ENCODE assay signal across 8 cellular contexts in genomic region chr2:142131016-142131714, GRCh38. TPM values are rescaled to one million over a fixed set of nuclear protein-coding genes. Genes with fewer than 3 reads are reported as not detected.
DNase-seq lines count a peak whose midpoint lies in the region; ATAC-seq and TF ChIP-seq lines count a peak whose summit lies in the region.

Gene LRP1B (minus strand): TSS chr2:142131016. CDS start chr2:142130729, 287 bp downstream.

- H4K8ac ChIP-seq in trophoblast cell (ENCODE audit: low read depth, low read length): peak within 1 kb of the TSS; percentile 78

- H3K27me3 Mint-ChIP-seq in stimulated activated naive CD8-positive, alpha-beta T cell treated with anti-CD3 and anti-CD28 coated beads, Interleukin-15, Interleukin-2, amounts not matched to agents 100 ng/mL and 50 ng/mL, for 24 hours: peaks cover 47% of the 10 kb centered on the region
- H3K27me3 Mint-ChIP-seq in activated T-helper 1 cell treated with anti-CD3 and anti-CD28 coated beads, Interleukin-12 subunit alpha, Interleukin-12 subunit beta, Interleukin-2, Interleukin-4 antibody, amounts not matched to agents 30 ng/mL and 10 ng/mL and 1 ng/mL, durations not matched to agents 14 hours and 24 hours and 36 hours (ENCODE audit: insufficient read depth): peaks cover 42% of the 10 kb centered on the region

- H2AK5ac ChIP-seq in trophoblast cell (ENCODE audit: low read length): no peak within 1 kb of the TSS

- peaks cover 6% of the 10 kb centered on the region for H3K4me1 Mint-ChIP-seq in stimulated activated naive CD8-positive, alpha-beta T cell treated with anti-CD3 and anti-CD28 coated beads, Interleukin-15, Interleukin-2, amounts not matched to agents 100 ng/mL and 50 ng/mL, for 24 hours (ENCODE audit: low read depth)
- H3K4me1 Mint-ChIP-seq in activated T-helper 1 cell treated with anti-CD3 and anti-CD28 coated beads, Interleukin-12 subunit alpha, Interleukin-12 subunit beta, Interleukin-2, Interleukin-4 antibody, amounts not matched to agents 30 ng/mL and 10 ng/mL and 1 ng/mL, durations not matched to agents 14 hours and 24 hours and 36 hours (ENCODE audit: low read depth): peaks cover 19% of the 10 kb centered on the region

- peak within 1 kb of the TSS; percentile 83 for H2BK120ac ChIP-seq in trophoblast cell (ENCODE audit: insufficient read depth, low read length, poor library complexity)

- H3K9me3 Mint-ChIP-seq in stimulated activated naive CD8-positive, alpha-beta T cell treated with anti-CD3 and anti-CD28 coated beads, Interleukin-15, Interleukin-2, amounts not matched to agents 100 ng/mL and 50 ng/mL, for 24 hours: no peaks in the 10 kb centered on the region
- H3K9me3 Mint-ChIP-seq in activated T-helper 1 cell treated with anti-CD3 and anti-CD28 coated beads, Interleukin-12 subunit alpha, Interleukin-12 subunit beta, Interleukin-2, Interleukin-4 antibody, amounts not matched to agents 30 ng/mL and 10 ng/mL and 1 ng/mL, durations not matched to agents 14 hours and 24 hours and 36 hours: no peaks in the 10 kb centered on the region

- no peak for TF ChIP-seq CTCF in cardiac muscle cell (IDR thresholded peaks at IDR 0.05; ENCODE audit: low read depth, low read length)

- H3K79me2 ChIP-seq in trophoblast cell (ENCODE audit: control insufficient read depth, insufficient read depth, low read length, poor library complexity): peaks cover 9% of the 10 kb centered on the region

- H3K4me3 ChIP-seq in cardiac muscle cell: peak within 1 kb of the TSS; percentile 51
- H3K4me3 ChIP-seq in trophoblast cell (ENCODE audit: low read depth, low read length): peak within 1 kb of the TSS; percentile 76

- H2BK5ac ChIP-seq in trophoblast cell (ENCODE audit: low read depth, low read length, poor library complexity): peak within 1 kb of the TSS; percentile 78

- H3K4me1 ChIP-seq in cardiac muscle cell (ENCODE audit: low read depth): no peaks in the 10 kb centered on the region
- no peaks in the 10 kb centered on the region for H3K4me1 ChIP-seq in trophoblast cell (ENCODE audit: control insufficient read depth in 1 of 2, insufficient read depth in 2 of 2, low read length in 2 of 2)

- H3K36me3 ChIP-seq in cardiac muscle cell (no peaks in the 10 kb centered on the region), trophoblast cell (ENCODE audit: control insufficient read depth in 1 of 2, insufficient read depth in 2 of 2, low read length in 2 of 2) (no peaks in the 10 kb centered on the region)

- peak within 1 kb of the TSS; percentile 56 for H2BK12ac ChIP-seq in trophoblast cell (ENCODE audit: low read length)

- no peak within 1 kb of the TSS for H3K27ac ChIP-seq in cardiac muscle cell
- H3K27ac ChIP-seq in trophoblast cell (ENCODE audit: low read depth, low read length): peak within 1 kb of the TSS; percentile 72

- peak within 1 kb of the TSS; percentile 86 for H4K12ac ChIP-seq in trophoblast cell (ENCODE audit: low read depth, low read length)

- peak within 1 kb of the TSS; percentile 51 for H3K4me3 Mint-ChIP-seq in stimulated activated naive CD8-positive, alpha-beta T cell treated with anti-CD3 and anti-CD28 coated beads, Interleukin-15, Interleukin-2, amounts not matched to agents 100 ng/mL and 50 ng/mL, for 24 hours
- H3K4me3 Mint-ChIP-seq in activated T-helper 1 cell treated with anti-CD3 and anti-CD28 coated beads, Interleukin-12 subunit alpha, Interleukin-12 subunit beta, Interleukin-2, Interleukin-4 antibody, amounts not matched to agents 30 ng/mL and 10 ng/mL and 1 ng/mL, durations not matched to agents 14 hours and 24 hours and 36 hours: peak within 1 kb of the TSS; percentile 80

- peak within 1 kb of the TSS; percentile 84 for H3K18ac ChIP-seq in trophoblast cell (ENCODE audit: low read length)

- H3K27me3 ChIP-seq in cardiac muscle cell (peaks cover 28% of the 10 kb centered on the region), trophoblast cell (ENCODE audit: insufficient read depth, low read length) (no peaks in the 10 kb centered on the region)

- H3K27ac Mint-ChIP-seq in stimulated activated naive CD8-positive, alpha-beta T cell treated with anti-CD3 and anti-CD28 coated beads, Interleukin-15, Interleukin-2, amounts not matched to agents 100 ng/mL and 50 ng/mL, for 24 hours: no peak within 1 kb of the TSS
- no peak within 1 kb of the TSS for H3K27ac Mint-ChIP-seq in activated T-helper 1 cell treated with anti-CD3 and anti-CD28 coated beads, Interleukin-12 subunit alpha, Interleukin-12 subunit beta, Interleukin-2, Interleukin-4 antibody, amounts not matched to agents 30 ng/mL and 10 ng/mL and 1 ng/mL, durations not matched to agents 14 hours and 24 hours and 36 hours

- H3K9me3 ChIP-seq in cardiac muscle cell (ENCODE audit: low read depth): no peaks in the 10 kb centered on the region
- H3K9me3 ChIP-seq in trophoblast cell (ENCODE audit: insufficient read depth, low read depth, low read length): no peaks in the 10 kb centered on the region

- H3K14ac ChIP-seq in trophoblast cell (ENCODE audit: low read length): peak within 1 kb of the TSS; percentile 79

- intact Hi-C loops in activated T-helper 1 cell treated with anti-CD3 and anti-CD28 coated beads, Interleukin-12 subunit alpha, Interleukin-12 subunit beta, Interleukin-2, Interleukin-4 antibody, amounts not matched to agents 30 ng/mL and 10 ng/mL and 1 ng/mL, durations not matched to agents 14 hours and 24 hours and 36 hours (cut with micrococcal nuclease): no loop called here

- peak within 1 kb of the TSS; percentile 64 for H3K4me2 ChIP-seq in trophoblast cell (ENCODE audit: low read length)

- ATAC-seq in stimulated activated naive CD8-positive, alpha-beta T cell treated with anti-CD3 and anti-CD28 coated beads, Interleukin-15, Interleukin-2, amounts not matched to agents 100 U/mL and 50 U/mL, for 24 hours: no peak
- ATAC-seq in HG03432 (IDR thresholded peaks at IDR 0.05; ENCODE audit: unreplicated experiment): peak; percentile 67

- H3K79me1 ChIP-seq in trophoblast cell (ENCODE audit: low read length): peaks cover 14% of the 10 kb centered on the region

- no peaks in the 10 kb centered on the region for H3K36me3 Mint-ChIP-seq in stimulated activated naive CD8-positive, alpha-beta T cell treated with anti-CD3 and anti-CD28 coated beads, Interleukin-15, Interleukin-2, amounts not matched to agents 100 ng/mL and 50 ng/mL, for 24 hours (ENCODE audit: low read depth)
- H3K36me3 Mint-ChIP-seq in activated T-helper 1 cell treated with anti-CD3 and anti-CD28 coated beads, Interleukin-12 subunit alpha, Interleukin-12 subunit beta, Interleukin-2, Interleukin-4 antibody, amounts not matched to agents 30 ng/mL and 10 ng/mL and 1 ng/mL, durations not matched to agents 14 hours and 24 hours and 36 hours (ENCODE audit: low read depth): no peaks in the 10 kb centered on the region

- H2AFZ ChIP-seq in trophoblast cell (ENCODE audit: insufficient read depth, low read length, poor library complexity): peak within 1 kb of the TSS; percentile 85

- peak within 1 kb of the TSS; percentile 49 for H3K9ac ChIP-seq in trophoblast cell (ENCODE audit: low read length)

- WGBS in trophoblast cell (ENCODE audit: extremely low coverage, insufficient coverage, insufficient read length): no CpG with 5 or more reads among the region's 21 CpGs

- no peak for DNase-seq in stimulated activated naive CD8-positive, alpha-beta T cell treated with anti-CD3 and anti-CD28 coated beads, Interleukin-15, Interleukin-2, amounts not matched to agents 100 U/mL and 50 U/mL, for 24 hours
- no peak for DNase-seq in activated T-helper 1 cell treated with anti-CD3 and anti-CD28 coated beads, Interleukin-12 subunit alpha, Interleukin-12 subunit beta, Interleukin-2, Interleukin-4 antibody, amounts not matched to agents 30 ng/mL and 10 ng/mL and 1 ng/mL, durations not matched to agents 14 hours and 24 hours and 36 hours (ENCODE audit: low spot score)
- DNase-seq in cardiac muscle cell (ENCODE audit: low read depth in 1 of 2, low spot score in 1 of 2) (peak; percentile 47 to 62), trophoblast cell (peak in 1 of 2 donors; percentile 2)
- DNase-seq in stimulated activated CD4-positive, alpha-beta T cell treated with anti-CD3 and anti-CD28 coated beads, Interleukin-4, amount 100 ng/mL, for 24 hours: no peak
- no peak for DNase-seq in activated CD8-positive, alpha-beta memory T cell treated with anti-CD3 and anti-CD28 coated beads for 24 hours

- H4K91ac ChIP-seq in trophoblast cell (ENCODE audit: low read depth, low read length): peak within 1 kb of the TSS; percentile 86

- H3K23ac ChIP-seq in trophoblast cell (ENCODE audit: low read length): no peak within 1 kb of the TSS

- peak within 1 kb of the TSS; percentile 85 for H3K4ac ChIP-seq in trophoblast cell (ENCODE audit: low read depth, low read length)

RNA-seq across cellular contexts. Expression of gene LRP1B, which starts in this region (rescaled TPM):
- not detected in 2 replicates for total RNA-seq in activated T-helper 1 cell treated with anti-CD3 and anti-CD28 coated beads, Interleukin-12 subunit alpha, Interleukin-12 subunit beta, Interleukin-2, Interleukin-4 antibody, amounts not matched to agents 30 ng/mL and 10 ng/mL and 1 ng/mL, durations not matched to agents 14 hours and 24 hours and 36 hours
- total RNA-seq in cardiac muscle cell: 2.4 and 2.5 TPM in 2 replicates
- 1.00 and 1.2 TPM in 2 replicates for polyA plus RNA-seq in cardiac muscle cell
- 1.7 TPM in 2 replicates for polyA plus RNA-seq in trophoblast cell (2013)

Comparison
In these comparisons a context has a peak if more than half of its experiments do, and no peak if none do; other contexts are left out.
1. DNase-seq: peak in cardiac muscle cell (2 of 2); none in stimulated activated naive CD8-positive, alpha-beta T cell treated with anti-CD3 and anti-CD28 coated beads, Interleukin-15, Interleukin-2, amounts not matched to agents 100 U/mL and 50 U/mL, for 24 hours (single experiment), activated T-helper 1 cell treated with anti-CD3 and anti-CD28 coated beads, Interleukin-12 subunit alpha, Interleukin-12 subunit beta, Interleukin-2, Interleukin-4 antibody, amounts not matched to agents 30 ng/mL and 10 ng/mL and 1 ng/mL, durations not matched to agents 14 hours and 24 hours and 36 hours (single experiment), stimulated activated CD4-positive, alpha-beta T cell treated with anti-CD3 and anti-CD28 coated beads, Interleukin-4, amount 100 ng/mL, for 24 hours (single experiment) and activated CD8-positive, alpha-beta memory T cell treated with anti-CD3 and anti-CD28 coated beads for 24 hours (single experiment).